In the genomic region with DNA sequence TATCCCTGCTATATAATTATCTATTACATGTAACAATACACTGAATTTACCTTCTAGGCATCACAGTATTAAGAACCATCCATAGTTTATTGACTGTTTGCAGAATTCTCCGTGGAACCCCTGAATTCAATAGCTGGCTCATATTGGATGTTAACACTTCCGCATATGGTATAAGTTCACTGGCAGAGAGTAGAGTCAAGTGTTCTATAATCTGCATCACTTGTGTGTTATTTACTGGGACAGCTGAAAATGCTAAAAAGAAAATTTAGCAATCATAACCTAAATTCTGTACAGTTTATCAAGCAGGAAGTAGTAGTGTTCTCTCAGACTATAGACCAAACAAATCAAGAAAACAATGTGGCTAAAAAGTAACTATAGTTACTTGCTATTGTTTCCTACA, we compare ENCODE assay signal across 8 cellular contexts.
"Had no signal": no experiment of that assay in that cellular context is flagged by ENCODE, and none has a peak within 500 bp of the region (broad histone marks: within the 10 kb centered on the region; RNA-seq: fewer than 3 reads in every experiment).

No MANE protein-coding gene starts in this region.

- FAIRE-seq: HepG2, HTR-8/SVneo had no signal

- ATAC-seq: HepG2 had no signal

- H3K27ac Mint-ChIP-seq: IgD-negative memory B cell had no signal

- DNase-seq: IMR-90, KBM-7, KG1 had no signal

- H3K36me3 Mint-ChIP-seq: IgD-negative memory B cell had no signal

- H3K4me1 Mint-ChIP-seq: IgD-negative memory B cell had no signal

- H3K9ac ChIP-seq: KMS-11 had no signal

- H3K9me3 Mint-ChIP-seq: IgD-negative memory B cell had no signal

- H3K4me3 Mint-ChIP-seq: IgD-negative memory B cell had no signal

- H3K27ac ChIP-seq: HL-60, KMS-11 had no signal

- H3K27me3 Mint-ChIP-seq: IgD-negative memory B cell had no signal

- H3K4me2 ChIP-seq: KMS-11 had no signal
